ENCODE assay signal across 8 cellular contexts in genomic region chr4:102503301-102503746, GRCh38. TPM values are rescaled to one million over a fixed set of nuclear protein-coding genes. Genes with fewer than 3 reads are reported as not detected.
DNase-seq lines count a peak whose midpoint lies in the region; ATAC-seq and TF ChIP-seq lines count a peak whose summit lies in the region.

No MANE protein-coding gene starts in this region.

- no peaks in the 10 kb centered on the region for H3K36me3 ChIP-seq in liver (ENCODE audit: control insufficient read depth in 4 of 4, insufficient read depth in 3 of 4, low read depth in 1 of 4, low read length in 3 of 4)

- 10% methylated on average over 3 of the region's 3 CpGs for WGBS in liver

- POLR2A ChIA-PET in activated B cell treated with CpG ODN at 0.5 μM for 24 hours (lab: Charles Lee) (interaction anchor here (0.6 to 4.0 kb wide), 4 partner anchors 32 to 324 kb away, joined by 3 to 87 read pairs (median 34); partner anchors contain the start of gene UBE2D3), HEK293T (lab: Yijun Ruan, JAX) (no interaction called here), GM10248 (lab: Yijun Ruan, JAX) (no interaction called here), RWPE1 (lab: Yijun Ruan, JAX; ENCODE audit: low non-redundant PET) (no interaction called here)

- H3K9me3 ChIP-seq in liver (ENCODE audit: control insufficient read depth in 4 of 4, low read length in 3 of 4), result no peaks in the 10 kb centered on the region

- H3K4me3 ChIP-seq in liver (ENCODE audit: low read depth in 1 of 3, low read length in 3 of 3), result peak overlapping the region in 2 of 3 donors; percentile 68 to 92

- intact Hi-C loops in activated B cell treated with CpG ODN at 0.5 μM for 24 hours (cut with micrococcal nuclease), result loop anchor here (1.0 to 10.0 kb wide), 3 partner anchors 8 to 709 kb away; partner anchors contain the start of gene BANK1

- TF ChIP-seq RAD21 in liver (IDR thresholded peaks at IDR 0.05), result no peak

- H3K27me3 ChIP-seq in liver (ENCODE audit: control insufficient read depth in 4 of 4, insufficient read depth in 4 of 4, low read length in 3 of 4), result no peaks in the 10 kb centered on the region

- peak overlapping the region; percentile 90 to 96 for H3K9ac ChIP-seq in liver (ENCODE audit: low read depth in 1 of 2, low read length in 2 of 2)

- H3K4me1 ChIP-seq in liver (ENCODE audit: control insufficient read depth in 4 of 4, insufficient read depth in 4 of 4, low read length in 3 of 4), result peaks cover 7 to 30% (median 25%) of the 10 kb centered on the region in 4 donors

- H3K4me1 Mint-ChIP-seq in activated B cell treated with CpG ODN at 0.5 μM for 24 hours, result peaks cover 47% of the 10 kb centered on the region

- H3K9me3 Mint-ChIP-seq in activated B cell treated with CpG ODN at 0.5 μM for 24 hours, result no peaks in the 10 kb centered on the region

- in situ Hi-C loops in ACHN (cut with HindIII; ENCODE audit: low pct_ligation_motif_present, low pct_unique_long_range_greater_than_20kb, low sequenced_read_pairs), result no loop called here
- in situ Hi-C loops in GM13977 (cut with MboI; ENCODE audit: low pct_unique_long_range_greater_than_20kb, low sequenced_read_pairs, unreplicated experiment), result loop anchor here (10.0 kb wide), 1 partner anchor 81 kb away; no protein-coding TSS in a partner anchor

- no peak for ATAC-seq in activated B cell treated with CpG ODN at 0.5 μM for 24 hours (ENCODE audit: low read depth)
- ATAC-seq in GM19395 (IDR thresholded peaks at IDR 0.05; ENCODE audit: unreplicated experiment), result no peak

- H3K27me3 Mint-ChIP-seq in activated B cell treated with CpG ODN at 0.5 μM for 24 hours, result no peaks in the 10 kb centered on the region

- CTCF ChIA-PET in activated B cell treated with CpG ODN at 0.5 μM for 24 hours (lab: Charles Lee) (interaction anchor here (1.2 kb wide), 1 partner anchor 17 kb away, joined by 3 read pairs; no protein-coding TSS in a partner anchor), HEK293T (lab: Yijun Ruan, JAX) (no interaction called here), GM10248 (lab: Yijun Ruan, JAX) (interaction anchor here (1.9 kb wide), 1 partner anchor 25 kb away, joined by 4 read pairs; no protein-coding TSS in a partner anchor), RWPE1 (lab: Yijun Ruan, JAX) (interaction anchor here (0.8 to 1.1 kb wide), 2 partner anchors 23 to 1302 kb away, joined by 3 read pairs; no protein-coding TSS in a partner anchor)

- DNase-seq in ACHN (peak; percentile 37), GM13977 (ENCODE audit: low spot score) (peak; percentile 23), activated B cell treated with CpG ODN at 0.5 μM for 24 hours (no peak), HEK293T (ENCODE audit: extremely low spot score) (no peak), GM10248 (ENCODE audit: extremely low spot score) (no peak), RWPE1 (ENCODE audit: low spot score) (no peak)

- peak overlapping the region; percentile 76 for H3K27ac Mint-ChIP-seq in activated B cell treated with CpG ODN at 0.5 μM for 24 hours

- peaks cover 40% of the 10 kb centered on the region for H3K36me3 Mint-ChIP-seq in activated B cell treated with CpG ODN at 0.5 μM for 24 hours (ENCODE audit: low read depth)

- TF ChIP-seq CTCF in GM13977 (IDR thresholded peaks at IDR 0.05; ENCODE audit: extremely low read depth, insufficient read depth, missing control alignments) (no peak), activated B cell treated with CpG ODN at 0.5 μM for 24 hours (IDR thresholded peaks at IDR 0.05) (no peak), liver (IDR thresholded peaks at IDR 0.05; ENCODE audit: low read depth, low read length, missing input control) (no peak), GM10248 (IDR thresholded peaks at IDR 0.05; ENCODE audit: control extremely low read depth, extremely low read depth, low read depth, missing control alignments) (no peak), RWPE1 (conservative IDR thresholded peaks at IDR 0.05; ENCODE audit: low read depth) (no peak)

- H3K4me3 Mint-ChIP-seq in activated B cell treated with CpG ODN at 0.5 μM for 24 hours, result peak overlapping the region; percentile 97

- H3K27ac ChIP-seq in liver (ENCODE audit: low read depth in 1 of 2, low read length in 2 of 2) (peak overlapping the region; percentile 33 to 98), RWPE1 (no peak overlapping the region)

TF ChIP-seq in liver, 16 proteins besides CTCF, POLR2A, EP300 and RAD21 (continues in another document):
- TF ChIP-seq YY1 (IDR thresholded peaks at IDR 0.05) (no peak), NR2F2 (IDR thresholded peaks at IDR 0.05) (no peak), REST (IDR thresholded peaks at IDR 0.05) (no peak), TAF1 (conservative IDR thresholded peaks at IDR 0.05) (no peak), ATF3 (IDR thresholded peaks at IDR 0.05) (no peak), RXRA (IDR thresholded peaks at IDR 0.05) (no peak), FOXA1 (IDR thresholded peaks at IDR 0.05) (no peak), SP1 (IDR thresholded peaks at IDR 0.05) (no peak), JUND (IDR thresholded peaks at IDR 0.05) (no peak)

TF ChIP-seq in HEK293T, 16 proteins besides CTCF, POLR2A, EP300 and RAD21:
- TF ChIP-seq SP1 (IDR thresholded peaks at IDR 0.05), result no peak
- no peak for TF ChIP-seq FOXM1 (IDR thresholded peaks at IDR 0.05; ENCODE audit: borderline replicate concordance)
- TF ChIP-seq ARNT (IDR thresholded peaks at IDR 0.05), result no peak
- no peak for TF ChIP-seq LEF1 (IDR thresholded peaks at IDR 0.05; ENCODE audit: borderline replicate concordance)
- TF ChIP-seq CTBP1 (IDR thresholded peaks at IDR 0.05; ENCODE audit: borderline replicate concordance), result no peak
- no peak for TF ChIP-seq FOXK2 (IDR thresholded peaks at IDR 0.05)
- no peak for TF ChIP-seq ELF4 (IDR thresholded peaks at IDR 0.05)
- no peak for TF ChIP-seq L3MBTL2 (conservative IDR thresholded peaks at IDR 0.05)
- TF ChIP-seq TARDBP (IDR thresholded peaks at IDR 0.05), result no peak
- TF ChIP-seq NFRKB (IDR thresholded peaks at IDR 0.05), result no peak
- TF ChIP-seq PKNOX1 (IDR thresholded peaks at IDR 0.05), result no peak

RNA-seq across cellular contexts. Expression of gene NFKB1, which starts 2.2 kb away (rescaled TPM):
- total RNA-seq in activated B cell treated with CpG ODN at 0.5 μM for 24 hours (274 and 308 TPM in 2 replicates), liver (10 to 100 TPM; 15.7 to 23.0 TPM)
- 10 to 100 TPM in 1 of 2 donors, 1 to 10 TPM in 1; 5.1 to 11.2 TPM for polyA plus RNA-seq in liver

Comparison
In these comparisons a context has a peak if more than half of its experiments do, and no peak if none do; other contexts are left out.
1. DNase-seq: peak in ACHN (single experiment) and GM13977 (single experiment); none in activated B cell treated with CpG ODN at 0.5 μM for 24 hours (single experiment), HEK293T (single experiment), GM10248 (single experiment) and RWPE1 (single experiment).
2. RNA of gene NFKB1, which starts 2.2 kb away (total RNA-seq): 274 to 308 TPM in activated B cell treated with CpG ODN at 0.5 μM for 24 hours; 15.7 to 23.0 TPM in liver; every median in the first group is over 10 times any median in the second.